20 cellular contexts compared by ENCODE assay signal in genomic region chr7:64869912-64870562, GRCh38. TPM values are rescaled to one million over a fixed set of nuclear protein-coding genes. Genes with fewer than 3 reads are reported as not detected.
A peak's percentile ranks its signal among the peaks of the same experiment; 100 is the strongest.
DNase-seq lines count a peak whose midpoint lies in the region; ATAC-seq, FAIRE-seq and TF ChIP-seq lines count a peak whose summit lies in the region.
"Had no signal": no experiment of that assay in that cellular context is flagged by ENCODE, and none has a peak within 500 bp of the region (broad histone marks: within the 10 kb centered on the region; RNA-seq: fewer than 3 reads in every experiment).

No MANE protein-coding gene starts in this region.

- TF ChIP-seq CTCF in SK-N-SH (IDR thresholded peaks at IDR 0.05) (no peak), GM13976 (IDR thresholded peaks at IDR 0.05; ENCODE audit: borderline replicate concordance, control extremely low read depth, extremely low read depth, insufficient read depth, missing control alignments) (no peak), osteocyte (IDR thresholded peaks at IDR 0.05) (no peak)

- no peak overlapping the region for H3K4me3 Mint-ChIP-seq in osteocyte (ENCODE audit: unreplicated experiment)

- no peak overlapping the region for H3K27ac Mint-ChIP-seq in osteocyte (ENCODE audit: unreplicated experiment)

- peaks cover 17% of the 10 kb centered on the region for H3K9me3 Mint-ChIP-seq in osteocyte (ENCODE audit: unreplicated experiment)

- DNase-seq in SK-N-SH (peak; percentile 36), GM13976 (ENCODE audit: low spot score) (peak; percentile 22), frontal cortex (ENCODE audit: low spot score in 2 of 2) (peak; percentile 4 to 15), osteocyte (ENCODE audit: extremely low spot score, unreplicated experiment) (peak; percentile 77), kidney glomerular epithelial cell (lab: John Stamatoyannopoulos, UW) (no peak), activated gamma-delta T cell (lab: John Stamatoyannopoulos, UW) (no peak)
- DNase-seq: HCEC 1CT, MV-4-11, NCI-H1417 treated with DMSO at 0.1 percent for 48 hours, NCI-H2029, NCI-H2171 treated with DMSO at 0.1 percent for 48 hours, NCI-H510A treated with DMSO at 0.1 percent for 48 hours, Right ventricle myocardium superior had no signal

- ATAC-seq in SK-N-SH treated with all-trans-retinoic acid at 6 μM for 48 hours (no peak), HG02610 (IDR thresholded peaks at IDR 0.05; ENCODE audit: unreplicated experiment) (no peak)
- ATAC-seq: Panc1 had no signal

- H3K9me2 ChIP-seq in SK-N-SH, result no peaks in the 10 kb centered on the region

- H3K27me3 Mint-ChIP-seq in osteocyte (ENCODE audit: unreplicated experiment), result no peaks in the 10 kb centered on the region

- in situ Hi-C loops in GM13976 (cut with MboI; ENCODE audit: low sequenced_read_pairs, unreplicated experiment), result no loop called here

- H3F3A ChIP-seq in SK-N-SH (replicated peaks; ENCODE audit: insufficient read depth), result no peaks in the 10 kb centered on the region

- no peak overlapping the region for H3K9ac ChIP-seq in SK-N-SH
- H3K9ac ChIP-seq: BLaER1 treated with 17β-estradiol and CSF1 and Interleukin-3, amounts not matched to agents 10 nM and 100 nM had no signal

- no peaks in the 10 kb centered on the region for H3K36me3 ChIP-seq in SK-N-SH (replicated peaks in 1 of 2; ENCODE audit: control insufficient read depth in 1 of 2, insufficient read depth in 2 of 2, low read length in 1 of 2)
- H3K36me3 ChIP-seq: BLaER1 treated with 17β-estradiol and CSF1 and Interleukin-3, amounts not matched to agents 10 nM and 100 nM had no signal

- H2AFZ ChIP-seq in SK-N-SH (ENCODE audit: low read depth), result no peak overlapping the region

- no peaks in the 10 kb centered on the region for H4K20me1 ChIP-seq in SK-N-SH (ENCODE audit: insufficient read depth)
- H4K20me1 ChIP-seq: BLaER1 treated with 17β-estradiol and CSF1 and Interleukin-3, amounts not matched to agents 10 nM and 100 nM had no signal

- no peak for FAIRE-seq in frontal cortex (lab: Jason Lieb, UNC)
- FAIRE-seq: GM12891, HTR-8/SVneo had no signal

- H3K27me3 ChIP-seq in SK-N-SH (ENCODE audit: insufficient read depth), result no peaks in the 10 kb centered on the region; the same call in 1 of the 2 replicates
- H3K27me3 ChIP-seq: BLaER1 treated with 17β-estradiol and CSF1 and Interleukin-3, amounts not matched to agents 10 nM and 100 nM had no signal

- no peak overlapping the region for H3K4me2 ChIP-seq in SK-N-SH
- H3K4me2 ChIP-seq: BLaER1 treated with 17β-estradiol and CSF1 and Interleukin-3, amounts not matched to agents 10 nM and 100 nM had no signal

- POLR2A ChIA-PET in SK-N-SH (lab: Yijun Ruan, JAX), result no interaction called here

- WGBS in SK-N-SH (ENCODE audit: low lambda C conversion rate), result 57% methylated on average over 32 of the region's 32 CpGs

- no peaks in the 10 kb centered on the region for H3K36me3 Mint-ChIP-seq in osteocyte (ENCODE audit: unreplicated experiment)

- no peaks in the 10 kb centered on the region for H3K4me1 ChIP-seq in SK-N-SH (ENCODE audit: control insufficient read depth in 1 of 2, insufficient read depth in 2 of 2, low read depth in 1 of 2, low read length in 1 of 2)
- H3K4me1 ChIP-seq: BLaER1 treated with 17β-estradiol and CSF1 and Interleukin-3, amounts not matched to agents 10 nM and 100 nM had no signal

- no peaks in the 10 kb centered on the region for H3K79me2 ChIP-seq in SK-N-SH (ENCODE audit: insufficient read depth)

- no peaks in the 10 kb centered on the region for H3K9me3 ChIP-seq in SK-N-SH

- H3K4me1 Mint-ChIP-seq in osteocyte (ENCODE audit: unreplicated experiment), result no peaks in the 10 kb centered on the region

- no peak for TF ChIP-seq RAD21 in SK-N-SH (IDR thresholded peaks at IDR 0.05; ENCODE audit: low read length)

- no peak overlapping the region for H3K27ac ChIP-seq in SK-N-SH (ENCODE audit: low read depth in 2 of 2, low read length in 1 of 2)
- H3K27ac ChIP-seq: 22Rv1; BLaER1 treated with 17β-estradiol and CSF1 and Interleukin-3, amounts not matched to agents 10 nM and 100 nM had no signal

- CTCF ChIA-PET in SK-N-SH (lab: Yijun Ruan, JAX), result no interaction called here

- no peak for TF ChIP-seq EP300 in SK-N-SH (IDR thresholded peaks at IDR 0.05; ENCODE audit: borderline replicate concordance in 1 of 2, low read depth in 1 of 2, low read length in 1 of 2)

- H3K4me3 ChIP-seq in SK-N-SH (ENCODE audit: low read depth in 2 of 2, low read length in 1 of 2), result no peak overlapping the region
- H3K4me3 ChIP-seq: BLaER1 treated with 17β-estradiol and CSF1 and Interleukin-3, amounts not matched to agents 10 nM and 100 nM had no signal

TF ChIP-seq in SK-N-SH, 30 proteins besides CTCF, POLR2A, EP300 and RAD21 (continues in another document):
- TF ChIP-seq ZBTB33 (IDR thresholded peaks at IDR 0.05; ENCODE audit: borderline replicate concordance, low read depth) (no peak), TCF12 (IDR thresholded peaks at IDR 0.05) (no peak), GABPA (IDR thresholded peaks at IDR 0.05; ENCODE audit: low read depth) (no peak), NFIC (IDR thresholded peaks at IDR 0.05; ENCODE audit: borderline replicate concordance) (no peak), FOXM1 (IDR thresholded peaks at IDR 0.05; ENCODE audit: low read depth) (no peak), PBX3 (IDR thresholded peaks at IDR 0.05) (no peak), SIN3A (IDR thresholded peaks at IDR 0.05; ENCODE audit: borderline replicate concordance, low read depth, low read length) (no peak), NRF1 (IDR thresholded peaks at IDR 0.05; ENCODE audit: low read depth, low read length) (no peak), EZH2phosphoT487 (IDR thresholded peaks at IDR 0.05; ENCODE audit: borderline replicate concordance, low read depth) (no peak), ELF1 (IDR thresholded peaks at IDR 0.05) (no peak)

TF ChIP-seq in SK-N-SH treated with all-trans-retinoic acid at 6 μM for 48 hours, 23 proteins besides CTCF, POLR2A, EP300 and RAD21:
- TF ChIP-seq POU6F1 (CRISPR knock-in tag; IDR thresholded peaks at IDR 0.05; ENCODE audit: borderline replicate concordance, low read depth) (no peak), RARB (CRISPR knock-in tag; IDR thresholded peaks at IDR 0.05) (no peak), GLIS3 (CRISPR knock-in tag; IDR thresholded peaks at IDR 0.05) (no peak), TCF4 (CRISPR knock-in tag; IDR thresholded peaks at IDR 0.05; ENCODE audit: borderline replicate concordance) (no peak), TOX (CRISPR knock-in tag; IDR thresholded peaks at IDR 0.05; ENCODE audit: borderline replicate concordance) (no peak), ESRRG (CRISPR knock-in tag; IDR thresholded peaks at IDR 0.05) (no peak), ZFP30 (CRISPR knock-in tag; IDR thresholded peaks at IDR 0.05) (no peak)

RNA-seq across cellular contexts. Expression of gene ZNF273, which starts 33.0 kb away (rescaled TPM):
- 2.3 and 3.0 TPM in 2 replicates for polyA plus RNA-seq in SK-N-SH (2012; rRNA removed)
- polyA plus RNA-seq in SK-N-SH (2012; cell fraction: cytosol; rRNA removed), result 2.8 and 3.1 TPM in 2 replicates
- polyA plus RNA-seq in SK-N-SH (2012; cell fraction: nucleus; rRNA removed), result 1.1 and 2.0 TPM in 2 replicates
- 40.8 TPM for total RNA-seq in frontal cortex
- 1.8 and 2.8 TPM in 2 replicates for total RNA-seq in osteocyte

Comparison
In these comparisons a context has a peak if more than half of its experiments do, and no peak if none do; other contexts are left out.
1. DNase-seq: peak in SK-N-SH (single experiment), GM13976 (single experiment), frontal cortex (2 of 2) and osteocyte (single experiment); none in kidney glomerular epithelial cell (single experiment) and activated gamma-delta T cell (single experiment).
2. RNA of gene ZNF273, which starts 33.0 kb away (total RNA-seq): 40.8 TPM in frontal cortex (single experiment); 1.8 to 2.8 TPM in osteocyte; every median in the first group is over 10 times any median in the second.